In the genomic region with DNA sequence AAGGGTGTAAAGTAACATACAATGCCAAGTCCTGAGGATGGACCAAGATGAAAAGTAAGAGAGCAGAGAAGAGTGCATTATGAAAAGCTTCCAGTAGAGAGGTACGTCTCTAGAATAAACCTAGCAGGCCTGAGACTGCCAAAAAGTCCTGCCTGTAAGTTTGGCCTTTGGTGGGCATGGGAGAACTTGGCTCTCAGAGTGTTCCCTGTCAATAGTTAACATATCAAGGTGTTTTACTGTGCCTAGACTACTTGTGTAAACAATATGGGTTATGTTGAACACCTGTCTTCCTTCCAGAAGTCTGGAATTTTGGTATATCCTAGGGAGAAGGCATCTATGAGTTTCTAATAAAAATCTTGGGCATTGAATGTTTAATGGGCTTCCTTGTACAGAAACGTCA, we compare ENCODE assay signal across 35 cellular contexts.
"Had no signal": no experiment of that assay in that cellular context is flagged by ENCODE, and none has a peak within 500 bp of the region (broad histone marks: within the 10 kb centered on the region; RNA-seq: fewer than 3 reads in every experiment).

No MANE protein-coding gene starts in this region.

- H3K27me3 ChIP-seq: adrenal gland, cardiac muscle cell had no signal

- H3K9me3 ChIP-seq: adrenal gland had no signal

- H3K36me3 ChIP-seq: adrenal gland, cardiac muscle cell had no signal

- DNase-seq: activated CD4-positive, alpha-beta memory T cell treated with anti-CD3 and anti-CD28 coated beads for 36 hours; activated CD4-positive, alpha-beta T cell treated with anti-CD3 and anti-CD28 coated beads for 1 hour; activated CD4-positive, alpha-beta T cell treated with anti-CD3 and anti-CD28 coated beads for 36 hours; activated CD4-positive, alpha-beta T cell treated with anti-CD3 and anti-CD28 coated beads, Interleukin-2, amount 10 ng/mL, durations not matched to agents 24 days and 14 days; activated CD4-positive, alpha-beta T cell treated with anti-CD3 and anti-CD28 coated beads, Interleukin-2, amount 50 U/mL, for 1 hour; activated CD4-positive, alpha-beta T cell treated with anti-CD3 and anti-CD28 coated beads, Interleukin-2, amount 50 U/mL, for 4 hours; activated CD4-positive, CD25-positive, alpha-beta regulatory T cell; activated CD8-positive, alpha-beta memory T cell treated with anti-CD3 and anti-CD28 coated beads, Interleukin-2, amount 50 U/mL, for 4 hours; activated CD8-positive, alpha-beta T cell treated with anti-CD3 and anti-CD28 coated beads for 36 hours; activated effector memory CD4-positive, alpha-beta T cell treated with anti-CD3 and anti-CD28 coated beads, Interleukin-2, amount 50 U/mL, for 16 hours; activated gamma-delta T cell treated with Interleukin-2 at 50 U/mL for 16 hours; activated naive CD4-positive, alpha-beta T cell; activated naive CD4-positive, alpha-beta T cell treated with anti-CD3 and anti-CD28 coated beads for 36 hours; activated naive CD4-positive, alpha-beta T cell treated with anti-CD3 and anti-CD28 coated beads, Interleukin-2, amount 50 U/mL, for 16 hours; activated naive CD8-positive, alpha-beta T cell treated with anti-CD3 and anti-CD28 coated beads for 36 hours; activated T-cell treated with anti-CD3 and anti-CD28 coated beads for 4 hours; activated T-cell treated with anti-CD3 and anti-CD28 coated beads, Interleukin-2, amount 50 U/mL, for 1 hour; activated T-cell treated with anti-CD3 and anti-CD28 coated beads, Interleukin-2, amount 50 U/mL, for 4 hours; activated T-cell treated with anti-CD3 and anti-CD28 coated beads, Interleukin-2, amount 50 U/mL, for 72 hours; adrenal gland; amniotic stem cell; aorta; caudate nucleus; cerebellar nuclear complex; T-helper 1 cell; T-helper 2 cell; T-helper 9 cell had no signal

- H3K4me3 ChIP-seq: adrenal gland, cardiac muscle cell had no signal

- FAIRE-seq: astrocyte, bronchial epithelial cell, TTC549 had no signal

- ATAC-seq: activated CD4-positive, alpha-beta T cell treated with anti-CD3 and anti-CD28 coated beads for 36 hours; activated CD4-positive, CD25-positive, alpha-beta regulatory T cell treated with anti-CD3 and anti-CD28 coated beads, Interleukin-2, amount 50 U/mL, for 24 hours; activated CD8-positive, alpha-beta T cell treated with anti-CD3 and anti-CD28 coated beads for 36 hours; activated naive CD4-positive, alpha-beta T cell treated with anti-CD3 and anti-CD28 coated beads, Interleukin-2, amount 50 U/mL, for 72 hours; activated T-cell treated with anti-CD3 and anti-CD28 coated beads, Interleukin-2, amount 50 U/mL, for 4 hours; activated T-cell treated with anti-CD3 and anti-CD28 coated beads, Interleukin-2, amount 50 U/mL, for 72 hours; activated T-helper 17 cell treated with anti-CD3 and anti-CD28 coated beads, Interleukin-2, amount 50 U/mL, for 72 hours had no signal

- H3K27ac ChIP-seq: adrenal gland, cardiac muscle cell, VCaP had no signal

- H3K4me1 ChIP-seq: adrenal gland had no signal
